20 cellular contexts compared by ENCODE assay signal in genomic region chr2:103459302-103459701, GRCh38.
DNase-seq lines count a peak whose midpoint lies in the region; ATAC-seq, FAIRE-seq and TF ChIP-seq lines count a peak whose summit lies in the region.
"Had no signal": no experiment of that assay in that cellular context is flagged by ENCODE, and none has a peak within 500 bp of the region (broad histone marks: within the 10 kb centered on the region; RNA-seq: fewer than 3 reads in every experiment).

No MANE protein-coding gene starts in this region.

- H3K36me3 ChIP-seq in OCI-LY3 (replicated peaks; ENCODE audit: low read depth, low read length) (no peaks in the 10 kb centered on the region), HepG2 (replicated peaks in 1 of 2; ENCODE audit: control insufficient read depth in 1 of 2, insufficient read depth in 2 of 2, low read length in 2 of 2) (no peaks in the 10 kb centered on the region)
- H3K36me3 ChIP-seq: ascending aorta, BE2C, neutrophil, right atrium auricular region, upper lobe of right lung had no signal

- CTCF ChIA-PET in HepG2 (lab: Yijun Ruan, JAX; ENCODE audit: low intra/inter-chr PET ratio, low total read pairs), result no interaction called here

- in situ Hi-C loops in HepG2 (cut with HindIII; ENCODE audit: extremely low pct_ligation_motif_present, low pct_unique_long_range_greater_than_20kb), result no loop called here
- in situ Hi-C loops in G401 (cut with HindIII; ENCODE audit: low sequenced_read_pairs), result no loop called here

- no peak for FAIRE-seq in HepG2 (lab: Jason Lieb, UNC)
- FAIRE-seq: GM12878 had no signal

- POLR2A ChIA-PET in HepG2 (lab: Yijun Ruan, JAX), result no interaction called here

- no peaks in the 10 kb centered on the region for H3K27me3 ChIP-seq in OCI-LY3 (ENCODE audit: low read depth, low read length)
- H3K27me3 ChIP-seq in HepG2 (ENCODE audit: control insufficient read depth in 1 of 2, insufficient read depth in 2 of 2, low read length in 2 of 2), result no peaks in the 10 kb centered on the region
- H3K27me3 ChIP-seq: ascending aorta, BE2C, neutrophil, right atrium auricular region, upper lobe of right lung had no signal

- no peaks in the 10 kb centered on the region for H3K4me1 ChIP-seq in OCI-LY3 (ENCODE audit: low read length)
- no peaks in the 10 kb centered on the region for H3K4me1 ChIP-seq in HepG2 (ENCODE audit: insufficient read depth, low read length)
- H3K4me1 ChIP-seq: ascending aorta, BE2C, right atrium auricular region, upper lobe of right lung had no signal

- H3K9me3 ChIP-seq in OCI-LY3 (ENCODE audit: insufficient read depth, low read length), result no peaks in the 10 kb centered on the region
- no peaks in the 10 kb centered on the region for H3K9me3 ChIP-seq in HepG2 (ENCODE audit: low read length)
- H3K9me3 ChIP-seq: ascending aorta, BE2C, neutrophil, right atrium auricular region, upper lobe of right lung had no signal

- TF ChIP-seq CTCF in OCI-LY3 (IDR thresholded peaks at IDR 0.05; ENCODE audit: low read depth, low read length), result peak; percentile 48
- peak; percentile 17; the same call in 1 of the 2 replicates for TF ChIP-seq CTCF in HepG2 (CRISPR knock-in tag; IDR thresholded peaks at IDR 0.05)

- ATAC-seq in HepG2 (0 out of 3 replicates have a peak, but pooled peaks have one; percentile 41), HG03095 (IDR thresholded peaks at IDR 0.05; ENCODE audit: unreplicated experiment) (no peak)
- ATAC-seq: activated naive CD4-positive, alpha-beta T cell treated with anti-CD3 and anti-CD28 coated beads, Interleukin-2, amount 50 U/mL, for 72 hours; GM12878; upper lobe of right lung had no signal

- no peak overlapping the region for H3K27ac ChIP-seq in OCI-LY3 (ENCODE audit: low read length)
- no peak overlapping the region for H3K27ac ChIP-seq in HepG2 (ENCODE audit: extremely low read length, insufficient read depth, low read length)
- H3K27ac ChIP-seq: ascending aorta, neutrophil, right atrium auricular region, upper lobe of right lung had no signal

- H3K4me3 ChIP-seq in OCI-LY3 (ENCODE audit: low read length) (no peak overlapping the region), HepG2 (replicated peaks in 1 of 3; ENCODE audit: insufficient read depth in 1 of 3, low read depth in 2 of 3, low read length in 3 of 3) (no peak overlapping the region)
- H3K4me3 ChIP-seq: ascending aorta, GM12878, lung, right atrium auricular region, upper lobe of right lung had no signal

- H2AFZ ChIP-seq in OCI-LY3 (ENCODE audit: low read depth, low read length) (no peak overlapping the region), HepG2 (ENCODE audit: low read length) (no peak overlapping the region)

- H4K20me1 ChIP-seq in OCI-LY3 (ENCODE audit: insufficient read depth, low read length), result no peaks in the 10 kb centered on the region
- H4K20me1 ChIP-seq in HepG2 (ENCODE audit: insufficient read depth, low read length), result no peaks in the 10 kb centered on the region

- H3K4me2 ChIP-seq in OCI-LY3 (ENCODE audit: low read length) (no peak overlapping the region), HepG2 (ENCODE audit: low read depth, low read length) (no peak overlapping the region)

- TF ChIP-seq RAD21 in Ishikawa (IDR thresholded peaks at IDR 0.05; ENCODE audit: low read depth) (peak; percentile 45), HepG2 (CRISPR knock-in tag; IDR thresholded peaks at IDR 0.05) (no peak)

- WGBS in HepG2 (ENCODE audit: low lambda C conversion rate), result 0% methylated on average over 2 of the region's 2 CpGs

- H3K9ac ChIP-seq in OCI-LY3 (ENCODE audit: low read length), result no peak overlapping the region
- H3K9ac ChIP-seq in HepG2 (ENCODE audit: insufficient read depth, low read depth, low read length), result no peak overlapping the region

- no peaks in the 10 kb centered on the region for H3K79me2 ChIP-seq in OCI-LY3 (ENCODE audit: low read length)
- H3K79me2 ChIP-seq in HepG2 (ENCODE audit: insufficient read depth, low read length), result no peaks in the 10 kb centered on the region

- no peak for TF ChIP-seq EP300 in Ishikawa (IDR thresholded peaks at IDR 0.05; ENCODE audit: borderline replicate concordance)
- no peak for TF ChIP-seq EP300 in HepG2 (IDR thresholded peaks at IDR 0.05; ENCODE audit: low read depth in 2 of 2, low read length in 2 of 2)
- TF ChIP-seq EP300 in HepG2 (CRISPR knock-in tag; IDR thresholded peaks at IDR 0.05; ENCODE audit: borderline replicate concordance), result no peak

- BruUV-seq in HepG2 (replicated peaks; lab: Mats Ljungman, UMichigan), result no TSS peak

- intact Hi-C loops in HepG2 (cut with micrococcal nuclease; ENCODE audit: unreplicated experiment), result loop anchor here (2.0 kb wide), 1 partner anchor 299 kb away; no protein-coding TSS in a partner anchor

- no peak for TF ChIP-seq POLR2A in HepG2 (IDR thresholded peaks at IDR 0.05; ENCODE audit: insufficient read depth in 1 of 2, low read depth in 2 of 2, low read length in 2 of 2)

- DNase-seq in DMS 273 (lab: John Stamatoyannopoulos, UW; ENCODE audit: unreplicated experiment), result peak; percentile 52
- DNase-seq in HepG2 (ENCODE audit: low spot score), result no peak
- DNase-seq in stimulated activated CD4-positive, alpha-beta T cell treated with anti-CD3 and anti-CD28 coated beads, Interleukin-15, amount 100 ng/mL, for 24 hours, result no peak
- no peak for DNase-seq in G401 (ENCODE audit: low spot score)
- DNase-seq: BE2C; foreskin melanocyte; hippocampal formation; NCI-H226; stimulated activated CD4-positive, alpha-beta T cell treated with anti-CD3 and anti-CD28 coated beads, Interleukin-12 subunit alpha, Interleukin-12 subunit beta, amount 100 ng/mL, for 4 hours; SW 1271; upper lobe of right lung had no signal

TF ChIP-seq in Ishikawa, 13 proteins besides CTCF, POLR2A, EP300 and RAD21:
- TF ChIP-seq USF1 (IDR thresholded peaks at IDR 0.05), result no peak
- no peak for TF ChIP-seq TAF1 (IDR thresholded peaks at IDR 0.05; ENCODE audit: low read depth)
- no peak for TF ChIP-seq TCF12 (IDR thresholded peaks at IDR 0.05; ENCODE audit: low read depth)
- TF ChIP-seq EGR1 (IDR thresholded peaks at IDR 0.05), result no peak
- TF ChIP-seq NFIC (IDR thresholded peaks at IDR 0.05), result no peak
- no peak for TF ChIP-seq FOXM1 (IDR thresholded peaks at IDR 0.05; ENCODE audit: borderline replicate concordance, low read depth)
- no peak for TF ChIP-seq CEBPB (IDR thresholded peaks at IDR 0.05)
- no peak for TF ChIP-seq TEAD4 (IDR thresholded peaks at IDR 0.05)

TF ChIP-seq in HepG2, 621 proteins besides CTCF, POLR2A, EP300 and RAD21:
- TF ChIP-seq ZNF224 (CRISPR knock-in tag; IDR thresholded peaks at IDR 0.05), result no peak
- no peak for TF ChIP-seq PRDM4 (CRISPR knock-in tag; IDR thresholded peaks at IDR 0.05; ENCODE audit: borderline replicate concordance)
- TF ChIP-seq SMC3 (IDR thresholded peaks at IDR 0.05; ENCODE audit: low read length), result peak; percentile 10; the same call in 1 of the 2 replicates
- 0 out of 2 replicates have a peak, but pooled peaks have one; percentile 8 for TF ChIP-seq STAG1 (CRISPR knock-in tag; IDR thresholded peaks at IDR 0.05)
